In genomic region chr12:108802666-108803036, GRCh38 we compare ENCODE assay signal across 1 cellular context.
TF ChIP-seq lines count a peak whose summit lies in the region.

No MANE protein-coding gene starts in this region.

TF ChIP-seq in endothelial cell of umbilical vein, 7 proteins besides CTCF, POLR2A, EP300 and RAD21 (continued from another document):
- no peak for TF ChIP-seq POLR2AphosphoS5 (IDR thresholded peaks at IDR 0.05; ENCODE audit: insufficient read depth, low read depth, low read length)
- TF ChIP-seq EZH2 (IDR thresholded peaks at IDR 0.05; ENCODE audit: borderline replicate concordance, low read depth, low read length, severe bottlenecking): no peak
- no peak for TF ChIP-seq FOS (IDR thresholded peaks at IDR 0.05; ENCODE audit: borderline replicate concordance, insufficient read depth, low read length)
- no peak for TF ChIP-seq GATA2 (IDR thresholded peaks at IDR 0.05; ENCODE audit: insufficient read depth, insufficient read length, low read depth, low read length)
